30 cellular contexts compared by ENCODE assay signal in genomic region chr11:101476186-101476585, GRCh38.
"Had no signal": no experiment of that assay in that cellular context is flagged by ENCODE, and none has a peak within 500 bp of the region (broad histone marks: within the 10 kb centered on the region; RNA-seq: fewer than 3 reads in every experiment).

No MANE protein-coding gene starts in this region.

- H3K9me3 ChIP-seq: ovary, psoas muscle, right lobe of liver, sigmoid colon, spleen, suprapubic skin, testis, tibial artery, transverse colon, upper lobe of left lung, uterus had no signal

- H3K4me1 ChIP-seq: neural progenitor cell, parathyroid adenoma, psoas muscle, right lobe of liver, spleen, testis, tibial artery, upper lobe of left lung, uterus had no signal

- H3K27me3 ChIP-seq: neural progenitor cell, ovary, right lobe of liver, sigmoid colon, spleen, suprapubic skin, testis, tibial artery, transverse colon, upper lobe of left lung, uterus had no signal

- H3K4me3 ChIP-seq: neural progenitor cell, ovary, psoas muscle, right lobe of liver, sigmoid colon, skin epidermis, smooth muscle cell, spleen, suprapubic skin, testis, tibial artery, transverse colon, upper lobe of left lung, uterus had no signal

- ATAC-seq: naive thymus-derived CD4-positive, alpha-beta T cell; natural killer cell; psoas muscle; right cardiac atrium; right lobe of liver; stimulated activated memory B cell treated with anti-CD40 and anti-IgM and Interleukin-4, amounts not matched to agents 10 μg/mL and 1 μg/mL and 100 μg/mL, for 72 hours; stimulated activated naive CD8-positive, alpha-beta T cell treated with anti-CD3 and anti-CD28 coated beads, Interleukin-15, amount 100 ng/mL, for 72 hours; stimulated activated naive CD8-positive, alpha-beta T cell treated with anti-CD3 and anti-CD28 coated beads, Interleukin-15, Interleukin-2, amounts not matched to agents 100 U/mL and 50 U/mL, for 24 hours had no signal

- H2AFZ ChIP-seq: neural progenitor cell, parathyroid adenoma had no signal

- H3K27ac ChIP-seq: neural progenitor cell, ovary, parathyroid adenoma, psoas muscle, right lobe of liver, sigmoid colon, skin epidermis, spleen, suprapubic skin, testis, tibial artery, transverse colon, upper lobe of left lung, uterus had no signal

- H3K36me3 ChIP-seq: neural progenitor cell, ovary, right lobe of liver, sigmoid colon, spleen, suprapubic skin, tibial artery, transverse colon, upper lobe of left lung, uterus had no signal

- H3K9ac ChIP-seq: neural progenitor cell, parathyroid adenoma had no signal

- H3K4me2 ChIP-seq: neural progenitor cell, smooth muscle cell had no signal

- H3K79me2 ChIP-seq: parathyroid adenoma had no signal

- DNase-seq: naive thymus-derived CD4-positive, alpha-beta T cell; natural killer cell; occipital lobe; ovary; posterior cingulate gyrus; psoas muscle; right cardiac atrium; right lobe of liver; sigmoid colon; spleen; stimulated activated CD4-positive, alpha-beta T cell treated with anti-CD3 and anti-CD28 coated beads, Interleukin-12 subunit alpha, Interleukin-12 subunit beta, amount 100 ng/mL, for 4 hours; stimulated activated CD4-positive, alpha-beta T cell treated with anti-CD3 and anti-CD28 coated beads, Interleukin-1b, Interleukin-23, amount 100 ng/mL, for 48 hours; stimulated activated CD4-positive, alpha-beta T cell treated with anti-CD3 and anti-CD28 coated beads, Interleukin-4, amount 100 ng/mL, for 1 hour; stimulated activated CD4-positive, alpha-beta T cell treated with anti-CD3 and anti-CD28 coated beads, Interleukin-4, amount 100 ng/mL, for 4 hours; stimulated activated CD8-positive, alpha-beta memory T cell treated with anti-CD3 and anti-CD28 coated beads, Interleukin-4, amount 100 ng/mL, for 48 hours; stimulated activated naive CD4-positive, alpha-beta T cell; stimulated activated naive CD8-positive, alpha-beta T cell treated with anti-CD3 and anti-CD28 coated beads, Interleukin-15, amount 100 ng/mL, for 72 hours; stimulated activated naive CD8-positive, alpha-beta T cell treated with anti-CD3 and anti-CD28 coated beads, Interleukin-15, Interleukin-2, amounts not matched to agents 100 U/mL and 50 U/mL, for 24 hours; substantia nigra; testis; tibial artery; transverse colon; upper lobe of left lung; uterus had no signal
